In genomic region chr20:53984781-53985518, GRCh38 we compare ENCODE assay signal across 25 cellular contexts.
A peak's percentile ranks its signal among the peaks of the same experiment; 100 is the strongest.
DNase-seq lines count a peak whose midpoint lies in the region; ATAC-seq, FAIRE-seq and TF ChIP-seq lines count a peak whose summit lies in the region.
"Had no signal": no experiment of that assay in that cellular context is flagged by ENCODE, and none has a peak within 500 bp of the region (broad histone marks: within the 10 kb centered on the region; RNA-seq: fewer than 3 reads in every experiment).

No MANE protein-coding gene starts in this region.

- DNase-seq in GM23248: peak; percentile 78
- DNase-seq in astrocyte (ENCODE audit: low read depth): peak; percentile 20
- no peak for DNase-seq in mesenchymal stem cell
- no peak for DNase-seq in hippocampal formation (lab: John Stamatoyannopoulos, UW)
- DNase-seq in NCI-H446 treated with DMSO at 0.1 percent for 48 hours (lab: John Stamatoyannopoulos, UW): no peak
- DNase-seq: activated CD4-positive, alpha-beta memory T cell treated with anti-CD3 and anti-CD28 coated beads for 36 hours; activated naive CD4-positive, alpha-beta T cell treated with anti-CD3 and anti-CD28 coated beads for 36 hours; CD4-positive, CD25-positive, alpha-beta regulatory T cell; mammary epithelial cell; NCI-H1436 treated with DMSO at 0.1 percent for 48 hours; NCI-H748 treated with DMSO at 0.1 percent for 48 hours; pancreas; SHP77; small intestine; stimulated activated naive CD8-positive, alpha-beta T cell treated with anti-CD3 and anti-CD28 coated beads, Interleukin-15, amount 100 ng/mL, for 72 hours; T-helper 17 cell; transverse colon had no signal

- H4K20me1 ChIP-seq in GM23248 (ENCODE audit: insufficient read depth): no peaks in the 10 kb centered on the region
- H4K20me1 ChIP-seq in astrocyte (ENCODE audit: insufficient read depth, low read length): no peaks in the 10 kb centered on the region

- H3K36me3 ChIP-seq in GM23248 (ENCODE audit: low read depth): no peaks in the 10 kb centered on the region
- no peaks in the 10 kb centered on the region for H3K36me3 ChIP-seq in astrocyte (ENCODE audit: insufficient read depth, low read length)
- no peaks in the 10 kb centered on the region for H3K36me3 ChIP-seq in mesenchymal stem cell (ENCODE audit: control insufficient read depth in 1 of 2, insufficient read depth in 2 of 2, low read depth in 1 of 2, low read length in 2 of 2)
- H3K36me3 ChIP-seq: adrenal gland, pancreas, transverse colon had no signal

- H3K4me1 Mint-ChIP-seq in astrocyte (ENCODE audit: low read depth, unreplicated experiment): peaks cover 12% of the 10 kb centered on the region
- H3K4me1 Mint-ChIP-seq: brain, neural crest cell, T-helper 17 cell had no signal

- H3K9me2 ChIP-seq in GM23248 (ENCODE audit: insufficient read depth): no peaks in the 10 kb centered on the region

- H3K23ac ChIP-seq in mesenchymal stem cell (ENCODE audit: low read length in 2 of 2): no peak overlapping the region

- H3K4me1 ChIP-seq in GM23248 (ENCODE audit: insufficient read depth) (peaks cover 23% of the 10 kb centered on the region), astrocyte (ENCODE audit: insufficient read depth, low read length) (no peaks in the 10 kb centered on the region), mesenchymal stem cell (ENCODE audit: control insufficient read depth, insufficient read depth, low read depth, low read length) (no peaks in the 10 kb centered on the region)
- H3K4me1 ChIP-seq: adrenal gland, pancreas, transverse colon had no signal

- H3F3A ChIP-seq in GM23248 (ENCODE audit: insufficient read depth): peaks cover 32% of the 10 kb centered on the region

- H3K14ac ChIP-seq in mesenchymal stem cell (ENCODE audit: low read length in 2 of 2): no peak overlapping the region

- H3K4ac ChIP-seq in mesenchymal stem cell (ENCODE audit: low read depth in 1 of 2, low read length in 2 of 2): no peak overlapping the region

- H3K4me3 ChIP-seq in GM23248 (peak overlapping the region; percentile 54), astrocyte (ENCODE audit: insufficient read depth, low read depth, low read length) (no peak overlapping the region), mesenchymal stem cell (ENCODE audit: insufficient read depth in 1 of 2, low read depth in 1 of 2, low read length in 2 of 2) (peak overlapping the region in 1 of 2 experiments; percentile 42)
- H3K4me3 ChIP-seq: adrenal gland, pancreas, transverse colon had no signal

- peak overlapping the region; percentile 96 for H3K27ac ChIP-seq in GM23248
- no peak overlapping the region for H3K27ac ChIP-seq in astrocyte (ENCODE audit: low read depth, low read length)
- H3K27ac ChIP-seq in mesenchymal stem cell (ENCODE audit: low read length, poor library complexity, severe bottlenecking): no peak overlapping the region
- peak overlapping the region; percentile 4 for H3K27ac ChIP-seq in temporal lobe (ENCODE audit: low read depth, low read length)
- H3K27ac ChIP-seq: adrenal gland, pancreas, transverse colon had no signal

- H2BK120ac ChIP-seq in mesenchymal stem cell (ENCODE audit: low read depth, low read length): no peak overlapping the region

- peak overlapping the region; percentile 77 for H3K4me2 ChIP-seq in GM23248 (ENCODE audit: unreplicated experiment)
- H3K4me2 ChIP-seq in astrocyte (ENCODE audit: low read length): peak overlapping the region; percentile 2
- H3K4me2 ChIP-seq in mesenchymal stem cell (ENCODE audit: low read length, poor library complexity, severe bottlenecking): no peak overlapping the region

- H4K8ac ChIP-seq in mesenchymal stem cell (ENCODE audit: low read length): no peak overlapping the region

- H3K9me3 ChIP-seq in GM23248 (ENCODE audit: low read depth) (no peaks in the 10 kb centered on the region), astrocyte (ENCODE audit: insufficient read depth, low read depth, low read length) (no peaks in the 10 kb centered on the region), mesenchymal stem cell (ENCODE audit: control insufficient read depth, low read length) (peaks cover 23% of the 10 kb centered on the region)
- H3K9me3 ChIP-seq: adrenal gland, pancreas, transverse colon had no signal

- H3K79me1 ChIP-seq in mesenchymal stem cell (replicated peaks; ENCODE audit: low read length, poor library complexity, severe bottlenecking): no peaks in the 10 kb centered on the region

- no peak overlapping the region for H3K4me3 Mint-ChIP-seq in astrocyte (ENCODE audit: unreplicated experiment)
- H3K4me3 Mint-ChIP-seq: activated CD4-positive, alpha-beta memory T cell treated with anti-CD3 and anti-CD28 coated beads for 36 hours; activated naive CD4-positive, alpha-beta T cell treated with anti-CD3 and anti-CD28 coated beads for 36 hours; activated T-helper 1 cell treated with anti-CD3 and anti-CD28 coated beads, Interleukin-12 subunit alpha, Interleukin-12 subunit beta, Interleukin-2, Interleukin-4 antibody, amounts not matched to agents 30 ng/mL and 10 ng/mL and 1 ng/mL, durations not matched to agents 14 hours and 24 hours and 36 hours; brain; CD4-positive, CD25-positive, alpha-beta regulatory T cell; neural crest cell; stimulated activated naive CD8-positive, alpha-beta T cell treated with anti-CD3 and anti-CD28 coated beads, Interleukin-15, amount 100 ng/mL, for 72 hours; T-helper 17 cell had no signal

- no peak overlapping the region for H2BK12ac ChIP-seq in mesenchymal stem cell (ENCODE audit: low read length in 2 of 2)

- in situ Hi-C loops in GM23248 (cut with MboI): no loop called here

- TF ChIP-seq CTCF in astrocyte (IDR thresholded peaks at IDR 0.05; ENCODE audit: insufficient read depth, low read depth, low read length): no peak

- no peaks in the 10 kb centered on the region for H3K27me3 ChIP-seq in GM23248 (replicated peaks; ENCODE audit: insufficient read depth)
- no peaks in the 10 kb centered on the region for H3K27me3 ChIP-seq in astrocyte (ENCODE audit: insufficient read depth, low read length)
- no peaks in the 10 kb centered on the region for H3K27me3 ChIP-seq in mesenchymal stem cell (ENCODE audit: control insufficient read depth in 1 of 2, insufficient read depth in 1 of 2, low read length in 2 of 2)
- H3K27me3 ChIP-seq: transverse colon had no signal

- H3K79me2 ChIP-seq in GM23248 (ENCODE audit: insufficient read depth) (no peaks in the 10 kb centered on the region), astrocyte (ENCODE audit: insufficient read depth, low read length) (no peaks in the 10 kb centered on the region)

- peak overlapping the region; percentile 67 for H3K9ac ChIP-seq in GM23248
- H3K9ac ChIP-seq in astrocyte (ENCODE audit: low read length): no peak overlapping the region
- peak overlapping the region; percentile 88 for H3K9ac ChIP-seq in mesenchymal stem cell (ENCODE audit: low read length)

- no peaks in the 10 kb centered on the region for H3K36me3 Mint-ChIP-seq in astrocyte (ENCODE audit: low read depth, unreplicated experiment)
- H3K36me3 Mint-ChIP-seq: activated CD4-positive, alpha-beta memory T cell treated with anti-CD3 and anti-CD28 coated beads for 36 hours; brain; CD4-positive, CD25-positive, alpha-beta regulatory T cell had no signal

- no peak for ATAC-seq in GM19463 (IDR thresholded peaks at IDR 0.05; ENCODE audit: unreplicated experiment)
- ATAC-seq: Panc1; stimulated activated naive CD8-positive, alpha-beta T cell treated with anti-CD3 and anti-CD28 coated beads, Interleukin-15, amount 100 ng/mL, for 72 hours; T-helper 17 cell had no signal

- H3K27ac Mint-ChIP-seq in astrocyte (ENCODE audit: unreplicated experiment): peak overlapping the region; percentile 63
- H3K27ac Mint-ChIP-seq: activated CD4-positive, alpha-beta memory T cell treated with anti-CD3 and anti-CD28 coated beads for 36 hours; activated naive CD4-positive, alpha-beta T cell treated with anti-CD3 and anti-CD28 coated beads for 36 hours; activated T-helper 1 cell treated with anti-CD3 and anti-CD28 coated beads, Interleukin-12 subunit alpha, Interleukin-12 subunit beta, Interleukin-2, Interleukin-4 antibody, amounts not matched to agents 30 ng/mL and 10 ng/mL and 1 ng/mL, durations not matched to agents 14 hours and 24 hours and 36 hours; CD4-positive, CD25-positive, alpha-beta regulatory T cell; T-helper 17 cell had no signal

- 27 to 29% methylated on average over 10 of the region's 10 CpGs for WGBS in GM23248 (ENCODE audit: low coverage in 1 of 2, low lambda C conversion rate in 2 of 2, missing lambda C conversion rate in 2 of 2), 2 experiments
- WGBS in mesenchymal stem cell: 81% methylated on average over 10 of the region's 10 CpGs

- H2AK5ac ChIP-seq in mesenchymal stem cell (ENCODE audit: low read length, severe bottlenecking): no peak overlapping the region

- H3K18ac ChIP-seq in mesenchymal stem cell (ENCODE audit: low read depth in 1 of 2, low read length in 2 of 2): no peak overlapping the region

- no peak overlapping the region for H4K91ac ChIP-seq in mesenchymal stem cell (ENCODE audit: low read length)

- no peaks in the 10 kb centered on the region for H3K27me3 Mint-ChIP-seq in astrocyte (ENCODE audit: low read depth, unreplicated experiment)

- H2BK15ac ChIP-seq in mesenchymal stem cell (ENCODE audit: low read depth, poor library complexity, severe bottlenecking): no peak overlapping the region

- H2AFZ ChIP-seq in GM23248 (peak overlapping the region; percentile 74), astrocyte (ENCODE audit: low read depth, low read length) (no peak overlapping the region), mesenchymal stem cell (ENCODE audit: low read depth, low read length) (no peak overlapping the region)

- FAIRE-seq in astrocyte (lab: Jason Lieb, UNC): no peak
- FAIRE-seq: GM12891, pancreas, small intestine had no signal

- H2BK5ac ChIP-seq in mesenchymal stem cell (ENCODE audit: low read depth, low read length, poor library complexity, severe bottlenecking): no peak overlapping the region

- no peaks in the 10 kb centered on the region for H3K9me3 Mint-ChIP-seq in astrocyte (ENCODE audit: unreplicated experiment)
- H3K9me3 Mint-ChIP-seq: activated CD4-positive, alpha-beta memory T cell treated with anti-CD3 and anti-CD28 coated beads for 36 hours; activated naive CD4-positive, alpha-beta T cell treated with anti-CD3 and anti-CD28 coated beads for 36 hours; activated T-helper 1 cell treated with anti-CD3 and anti-CD28 coated beads, Interleukin-12 subunit alpha, Interleukin-12 subunit beta, Interleukin-2, Interleukin-4 antibody, amounts not matched to agents 30 ng/mL and 10 ng/mL and 1 ng/mL, durations not matched to agents 14 hours and 24 hours and 36 hours; stimulated activated naive CD8-positive, alpha-beta T cell treated with anti-CD3 and anti-CD28 coated beads, Interleukin-15, amount 100 ng/mL, for 72 hours had no signal

Comparison
In these comparisons a context has a peak if more than half of its experiments do, and no peak if none do; other contexts are left out.
1. DNase-seq: peak in GM23248 (single experiment) and astrocyte (single experiment); none in mesenchymal stem cell (single experiment), hippocampal formation (0 of 2) and NCI-H446 treated with DMSO at 0.1 percent for 48 hours (single experiment).
2. H3K27ac ChIP-seq: peak in GM23248 (single experiment) and temporal lobe (single experiment); none in astrocyte (single experiment) and mesenchymal stem cell (single experiment).